Comparison of ENCODE assay signal across 28 cellular contexts in the genomic region with DNA sequence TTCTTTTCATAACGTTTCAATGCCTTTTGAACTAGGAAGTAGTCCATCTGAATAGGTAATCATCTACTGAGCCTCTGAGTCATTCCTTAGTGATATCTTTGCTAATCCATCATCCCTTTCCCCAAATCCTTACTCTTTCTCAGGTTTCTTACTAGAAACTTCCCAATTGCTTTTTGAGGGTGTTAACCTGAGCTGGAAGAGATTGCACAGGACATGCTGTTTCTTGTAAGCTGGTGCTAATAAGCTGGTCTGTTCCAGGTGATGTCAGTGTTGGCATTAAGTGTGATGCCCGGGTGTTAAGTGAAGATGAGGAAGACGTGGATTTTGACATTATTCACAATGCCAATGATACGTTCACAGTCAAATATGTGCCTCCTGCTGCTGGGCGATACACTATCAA.
DNase-seq lines count a peak whose midpoint lies in the region; ATAC-seq, FAIRE-seq and TF ChIP-seq lines count a peak whose summit lies in the region.
"Had no signal": no experiment of that assay in that cellular context is flagged by ENCODE, and none has a peak within 500 bp of the region (broad histone marks: within the 10 kb centered on the region; RNA-seq: fewer than 3 reads in every experiment).

No MANE protein-coding gene starts in this region.

- no peaks in the 10 kb centered on the region for H3K9me3 ChIP-seq in endodermal cell (ENCODE audit: control insufficient read depth, low read length)
- H3K9me3 ChIP-seq: SJSA1 had no signal

- peak; percentile 15 for ATAC-seq in foreskin keratinocyte
- no peak for ATAC-seq in GM19455 (IDR thresholded peaks at IDR 0.05; ENCODE audit: unreplicated experiment)
- ATAC-seq: PC-3 had no signal

- WGBS in endodermal cell (ENCODE audit: insufficient coverage in 1 of 2, insufficient read length in 1 of 2), 2 experiments = 97 to 100% methylated on average over 4 to 5 of the region's 5 CpGs

- TF ChIP-seq CTCF in C4-2B (conservative IDR thresholded peaks at IDR 0.05) (no peak), bronchial epithelial cell (IDR thresholded peaks at IDR 0.05; ENCODE audit: insufficient read depth, low read length, severe bottlenecking) (no peak), foreskin keratinocyte (conservative IDR thresholded peaks at IDR 0.05) (no peak), progenitor cell of endocrine pancreas (IDR thresholded peaks at IDR 0.05; ENCODE audit: unreplicated experiment) (no peak), endodermal cell (conservative IDR thresholded peaks at IDR 0.05) (no peak)

- FAIRE-seq in bronchial epithelial cell (lab: Jason Lieb, UNC) = peak; percentile 62
- FAIRE-seq: GM12892 had no signal

- H3K27ac ChIP-seq in C4-2B (peak overlapping the region; percentile 42; the same call in 1 of the 2 replicates), foreskin keratinocyte (no peak overlapping the region), endodermal cell (ENCODE audit: low read depth, low read length) (no peak overlapping the region)
- H3K27ac ChIP-seq: 22Rv1, HL-60, KMS-11, SJSA1 had no signal

- H3K4me1 Mint-ChIP-seq in progenitor cell of endocrine pancreas (ENCODE audit: low read depth) (peaks cover 19% of the 10 kb centered on the region), endodermal cell (peaks cover 24% of the 10 kb centered on the region)
- H3K4me1 Mint-ChIP-seq: CD14-positive monocyte had no signal

- H3K27ac Mint-ChIP-seq in progenitor cell of endocrine pancreas (peak overlapping the region; percentile 52), endodermal cell (no peak overlapping the region)
- H3K27ac Mint-ChIP-seq: B cell had no signal

- H3K36me3 Mint-ChIP-seq in progenitor cell of endocrine pancreas (ENCODE audit: insufficient read depth) (peaks cover 42% of the 10 kb centered on the region), endodermal cell (ENCODE audit: low read depth) (peaks cover 90% of the 10 kb centered on the region)

- H3K27me3 Mint-ChIP-seq in progenitor cell of endocrine pancreas (no peaks in the 10 kb centered on the region), endodermal cell (ENCODE audit: insufficient read depth) (no peaks in the 10 kb centered on the region)
- H3K27me3 Mint-ChIP-seq: B cell, IgD-negative memory B cell had no signal

- no peaks in the 10 kb centered on the region for H3K27me3 ChIP-seq in bronchial epithelial cell (ENCODE audit: control insufficient read depth, insufficient read depth, low read length)
- no peaks in the 10 kb centered on the region for H3K27me3 ChIP-seq in foreskin keratinocyte
- H3K27me3 ChIP-seq in endodermal cell (ENCODE audit: control insufficient read depth, insufficient read depth, low read length, poor library complexity, severe bottlenecking) = no peaks in the 10 kb centered on the region
- H3K27me3 ChIP-seq: SJSA1 had no signal

- H3K36me3 ChIP-seq in bronchial epithelial cell (ENCODE audit: control insufficient read depth, insufficient read depth, low read length) (peaks cover 33% of the 10 kb centered on the region), endodermal cell (ENCODE audit: control insufficient read depth, insufficient read depth, low read length) (peaks cover 94% of the 10 kb centered on the region)

- H3K9me3 Mint-ChIP-seq in progenitor cell of endocrine pancreas (ENCODE audit: low read depth) = no peaks in the 10 kb centered on the region
- no peaks in the 10 kb centered on the region for H3K9me3 Mint-ChIP-seq in endodermal cell
- H3K9me3 Mint-ChIP-seq: CD14-positive monocyte, IgD-negative memory B cell had no signal

- DNase-seq in bronchial epithelial cell (ENCODE audit: low read depth) (peak; percentile 67), foreskin keratinocyte (peak in 1 of 2 donors; percentile 33), progenitor cell of endocrine pancreas (ENCODE audit: low spot score, unreplicated experiment) (no peak), NCI-H1436 (lab: John Stamatoyannopoulos, UW) (no peak), endodermal cell (no peak)
- no peak for DNase-seq in central memory CD4-positive, alpha-beta T cell
- DNase-seq: DMS153, DND-41, H7, NCI-H1048, NCI-H1417, NCI-H1694 treated with DMSO at 0.1 percent for 48 hours, NCI-H2081, NCI-H345, NCI-H524, NCI-H774, PC-3, Right ventricle myocardium superior had no signal

- H3K4me3 Mint-ChIP-seq in progenitor cell of endocrine pancreas (ENCODE audit: low read depth) = no peak overlapping the region
- no peak overlapping the region for H3K4me3 Mint-ChIP-seq in endodermal cell
- H3K4me3 Mint-ChIP-seq: B cell, CD14-positive monocyte, IgD-negative memory B cell had no signal

- H3K4me3 ChIP-seq in bronchial epithelial cell (ENCODE audit: low read depth, low read length) (no peak overlapping the region), endodermal cell (ENCODE audit: low read length) (no peak overlapping the region)
- H3K4me3 ChIP-seq: SJSA1 had no signal

- H3K4me1 ChIP-seq in foreskin keratinocyte (peaks cover 20% of the 10 kb centered on the region), endodermal cell (ENCODE audit: control insufficient read depth, insufficient read depth, low read length) (no peaks in the 10 kb centered on the region)
- H3K4me1 ChIP-seq: SJSA1 had no signal

- H3K9ac ChIP-seq in endodermal cell (ENCODE audit: extremely low read depth, low read length, poor library complexity, severe bottlenecking) = no peak overlapping the region
- H3K9ac ChIP-seq: KMS-11 had no signal
